19 cellular contexts compared by ENCODE assay signal in the genomic region with DNA sequence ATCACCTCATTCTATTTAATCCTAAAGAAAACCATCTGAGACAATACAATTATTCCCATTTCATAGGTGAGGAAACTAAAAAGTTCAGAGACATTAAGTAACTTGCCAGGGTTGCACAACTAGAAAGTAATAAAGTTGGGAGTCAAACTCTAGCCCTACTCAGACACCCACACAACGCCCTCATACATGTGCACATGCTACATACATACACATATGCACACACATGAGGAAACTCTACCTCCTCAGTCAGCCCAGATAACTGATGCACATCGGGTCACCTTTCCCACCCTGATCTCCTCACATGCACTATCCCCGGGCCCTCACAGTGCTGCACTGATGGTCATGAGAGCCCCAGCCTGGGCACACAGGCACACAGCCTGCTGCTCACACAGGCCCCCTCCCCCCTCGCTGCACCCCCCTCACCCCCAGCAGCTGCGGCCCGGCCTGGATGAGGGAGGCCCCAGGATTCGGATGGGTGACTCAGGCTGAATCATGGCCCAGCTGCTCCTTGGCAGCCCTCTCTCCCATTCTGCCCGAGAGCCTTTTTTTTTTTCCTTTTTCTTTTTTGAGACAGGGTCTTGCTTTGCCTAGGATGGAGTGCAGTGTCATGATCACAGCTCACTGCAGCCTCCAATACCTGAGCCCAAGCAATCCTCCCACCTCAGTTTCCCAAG. TPM values are rescaled to one million over a fixed set of nuclear protein-coding genes. Genes with fewer than 3 reads are reported as not detected.
DNase-seq lines count a peak whose midpoint lies in the region; ATAC-seq and TF ChIP-seq lines count a peak whose summit lies in the region.
"Had no signal": no experiment of that assay in that cellular context is flagged by ENCODE, and none has a peak within 500 bp of the region (broad histone marks: within the 10 kb centered on the region; RNA-seq: fewer than 3 reads in every experiment).

No MANE protein-coding gene starts in this region.

- H3K36me3 Mint-ChIP-seq in chondrocyte (ENCODE audit: low read depth) = no peaks in the 10 kb centered on the region
- no peaks in the 10 kb centered on the region for H3K36me3 Mint-ChIP-seq in activated naive CD8-positive, alpha-beta T cell treated with anti-CD3 and anti-CD28 coated beads, Interleukin-2, amount 50 U/mL, for 24 hours (ENCODE audit: low read depth)
- H3K36me3 Mint-ChIP-seq in activated naive CD8-positive, alpha-beta T cell treated with anti-CD3 and anti-CD28 coated beads for 36 hours = no peaks in the 10 kb centered on the region

- H3K36me3 ChIP-seq in PC-3 (ENCODE audit: low read depth, low read length) = no peaks in the 10 kb centered on the region
- no peaks in the 10 kb centered on the region for H3K36me3 ChIP-seq in osteoblast (ENCODE audit: insufficient read depth, low read length)
- no peaks in the 10 kb centered on the region for H3K36me3 ChIP-seq in A673 (ENCODE audit: insufficient read depth, low read length, poor library complexity, severe bottlenecking)

- CTCF ChIA-PET in PC-3 (lab: Charles Lee) (interaction anchor here (0.7 to 0.9 kb wide), 2 partner anchors 15 to 46 kb away, joined by 5 to 7 read pairs; partner anchors contain the start of genes EIF4E1B and SNCB), A673 (lab: Charles Lee) (interaction anchor here (0.6 kb wide), 1 partner anchor 174 kb away, joined by 9 read pairs; no protein-coding TSS in a partner anchor)

- H3K4me2 ChIP-seq in PC-3 (ENCODE audit: low read length) = peak overlapping the region; percentile 32; the same call in 1 of the 2 replicates
- H3K4me2 ChIP-seq in osteoblast (ENCODE audit: insufficient read depth, low read length) = no peak overlapping the region

- POLR2A ChIA-PET in PC-3 (lab: Charles Lee; ENCODE audit: unreplicated experiment) (no interaction called here), A673 (lab: Charles Lee; ENCODE audit: low non-redundant PET) (no interaction called here)

- no peak for TF ChIP-seq CTCF in PC-3 (conservative IDR thresholded peaks at IDR 0.05; ENCODE audit: low read depth, low read length)
- TF ChIP-seq CTCF in chondrocyte (IDR thresholded peaks at IDR 0.05) = no peak
- no peak for TF ChIP-seq CTCF in osteoblast (IDR thresholded peaks at IDR 0.05; ENCODE audit: extremely low read depth, low read depth, low read length)
- TF ChIP-seq CTCF in A673 (conservative IDR thresholded peaks at IDR 0.05; ENCODE audit: low read depth, low read length) = no peak

- no peaks in the 10 kb centered on the region for H4K20me1 ChIP-seq in PC-3 (ENCODE audit: low read length)
- no peaks in the 10 kb centered on the region for H4K20me1 ChIP-seq in osteoblast (ENCODE audit: insufficient read depth, low read length)

- peak; percentile 89 for DNase-seq in GM03348 (ENCODE audit: low spot score)
- DNase-seq in PC-3 = peak; percentile 79
- DNase-seq in chondrocyte (ENCODE audit: low spot score) = no peak
- DNase-seq in osteoblast (ENCODE audit: insufficient read length, low spot score, missing footprints) = peak; percentile 99
- no peak for DNase-seq in A673 (ENCODE audit: low spot score)
- DNase-seq in activated naive CD8-positive, alpha-beta T cell treated with anti-CD3 and anti-CD28 coated beads, Interleukin-2, amount 50 U/mL, for 24 hours = no peak
- no peak for DNase-seq in activated naive CD8-positive, alpha-beta T cell treated with anti-CD3 and anti-CD28 coated beads for 36 hours
- no peak for DNase-seq in stimulated activated CD4-positive, alpha-beta T cell treated with anti-CD3 and anti-CD28 coated beads, Interleukin-15, amount 100 ng/mL, for 24 hours
- DNase-seq: activated CD4-positive, alpha-beta T cell treated with anti-CD3 and anti-CD28 coated beads for 36 hours; activated T-cell treated with anti-CD3 and anti-CD28 coated beads, Interleukin-2, amount 50 U/mL, for 48 hours; Caco-2; cerebellar nuclear complex; glutamatergic neuron; Karpas-422; stimulated activated naive CD4-positive, alpha-beta T cell had no signal

- no peak overlapping the region for H3K4me3 Mint-ChIP-seq in chondrocyte (ENCODE audit: unreplicated experiment)
- H3K4me3 Mint-ChIP-seq in activated naive CD8-positive, alpha-beta T cell treated with anti-CD3 and anti-CD28 coated beads, Interleukin-2, amount 50 U/mL, for 24 hours = no peak overlapping the region
- no peak overlapping the region for H3K4me3 Mint-ChIP-seq in activated naive CD8-positive, alpha-beta T cell treated with anti-CD3 and anti-CD28 coated beads for 36 hours
- H3K4me3 Mint-ChIP-seq: activated CD4-positive, alpha-beta T cell treated with anti-CD3 and anti-CD28 coated beads for 36 hours had no signal

- H3K9me2 ChIP-seq in PC-3 (replicated peaks; ENCODE audit: low read length) = no peaks in the 10 kb centered on the region

- H2AFZ ChIP-seq in PC-3 (ENCODE audit: low read length) (no peak overlapping the region), osteoblast (ENCODE audit: low read length) (no peak overlapping the region)

- no peaks in the 10 kb centered on the region for H3F3A ChIP-seq in PC-3 (ENCODE audit: low read length, unreplicated experiment)

- no peaks in the 10 kb centered on the region for H3K9me3 Mint-ChIP-seq in chondrocyte (ENCODE audit: low read depth)
- no peaks in the 10 kb centered on the region for H3K9me3 Mint-ChIP-seq in activated naive CD8-positive, alpha-beta T cell treated with anti-CD3 and anti-CD28 coated beads, Interleukin-2, amount 50 U/mL, for 24 hours
- no peaks in the 10 kb centered on the region for H3K9me3 Mint-ChIP-seq in activated naive CD8-positive, alpha-beta T cell treated with anti-CD3 and anti-CD28 coated beads for 36 hours

- H3K27ac Mint-ChIP-seq in chondrocyte (ENCODE audit: unreplicated experiment) = peak overlapping the region; percentile 32
- no peak overlapping the region for H3K27ac Mint-ChIP-seq in activated naive CD8-positive, alpha-beta T cell treated with anti-CD3 and anti-CD28 coated beads, Interleukin-2, amount 50 U/mL, for 24 hours
- H3K27ac Mint-ChIP-seq in activated naive CD8-positive, alpha-beta T cell treated with anti-CD3 and anti-CD28 coated beads for 36 hours = no peak overlapping the region
- H3K27ac Mint-ChIP-seq: activated CD4-positive, alpha-beta T cell treated with anti-CD3 and anti-CD28 coated beads for 36 hours had no signal

- H3K4me1 ChIP-seq in PC-3 (ENCODE audit: insufficient read depth, low read length) (peaks cover 22% of the 10 kb centered on the region), osteoblast (ENCODE audit: insufficient read depth, low read length) (peaks cover 22% of the 10 kb centered on the region), A673 (ENCODE audit: insufficient read depth, low read length, poor library complexity, severe bottlenecking) (peaks cover 4% of the 10 kb centered on the region)

- H3K79me2 ChIP-seq in PC-3 (ENCODE audit: low read length) (no peaks in the 10 kb centered on the region), osteoblast (ENCODE audit: insufficient read depth, low read length) (no peaks in the 10 kb centered on the region)

- H3K4me1 Mint-ChIP-seq in chondrocyte (ENCODE audit: low read depth) = peaks cover 13% of the 10 kb centered on the region
- peaks cover 19% of the 10 kb centered on the region for H3K4me1 Mint-ChIP-seq in activated naive CD8-positive, alpha-beta T cell treated with anti-CD3 and anti-CD28 coated beads, Interleukin-2, amount 50 U/mL, for 24 hours
- peaks cover 5% of the 10 kb centered on the region for H3K4me1 Mint-ChIP-seq in activated naive CD8-positive, alpha-beta T cell treated with anti-CD3 and anti-CD28 coated beads for 36 hours

- H3K27me3 ChIP-seq in PC-3 (ENCODE audit: low read length) (peaks cover 6% of the 10 kb centered on the region), osteoblast (ENCODE audit: insufficient read depth, low read length) (peaks cover 32% of the 10 kb centered on the region), A673 (replicated peaks; ENCODE audit: insufficient read depth, low read depth, low read length, poor library complexity) (peaks cover 5% of the 10 kb centered on the region)

- peaks cover 22% of the 10 kb centered on the region for H3K27me3 Mint-ChIP-seq in chondrocyte (ENCODE audit: low read depth)
- peaks cover 74% of the 10 kb centered on the region for H3K27me3 Mint-ChIP-seq in activated naive CD8-positive, alpha-beta T cell treated with anti-CD3 and anti-CD28 coated beads, Interleukin-2, amount 50 U/mL, for 24 hours
- peaks cover 66% of the 10 kb centered on the region for H3K27me3 Mint-ChIP-seq in activated naive CD8-positive, alpha-beta T cell treated with anti-CD3 and anti-CD28 coated beads for 36 hours

- no peak overlapping the region for H3K4me3 ChIP-seq in PC-3 (ENCODE audit: low read length)
- no peak overlapping the region for H3K4me3 ChIP-seq in osteoblast (ENCODE audit: insufficient read depth, low read length)
- H3K4me3 ChIP-seq in A673 (ENCODE audit: low read depth, low read length, poor library complexity, severe bottlenecking) = no peak overlapping the region
- H3K4me3 ChIP-seq: SK-N-MC had no signal

- H3K27ac ChIP-seq in PC-3 (ENCODE audit: low read length) (no peak overlapping the region), osteoblast (ENCODE audit: low read depth, low read length) (no peak overlapping the region), A673 (ENCODE audit: low read depth, low read length, poor library complexity, severe bottlenecking) (no peak overlapping the region)
- H3K27ac ChIP-seq: SK-N-MC had no signal

- no peak overlapping the region for H3K9ac ChIP-seq in PC-3 (ENCODE audit: low read length)

- intact Hi-C loops in PC-3 (cut with micrococcal nuclease) (no loop called here), A673 (cut with micrococcal nuclease; ENCODE audit: unreplicated experiment) (loop anchor here (5.0 kb wide), 2 partner anchors 43 to 198 kb away; partner anchors contain the start of gene CLTB)

- BruUV-seq in PC-3 (replicated peaks; lab: Mats Ljungman, UMichigan) = no TSS peak
- no TSS peak for BruUV-seq in A673 (replicated peaks; lab: Mats Ljungman, UMichigan)

- H3K9me3 ChIP-seq in PC-3 (ENCODE audit: low read length) (no peaks in the 10 kb centered on the region), osteoblast (ENCODE audit: low read depth, low read length) (no peaks in the 10 kb centered on the region), A673 (ENCODE audit: low read depth, low read length, poor library complexity, severe bottlenecking) (no peaks in the 10 kb centered on the region)
- H3K9me3 ChIP-seq: Caco-2 had no signal

- ATAC-seq in PC-3 = peak; percentile 86
- ATAC-seq in activated naive CD8-positive, alpha-beta T cell treated with anti-CD3 and anti-CD28 coated beads, Interleukin-2, amount 50 U/mL, for 24 hours = no peak
- ATAC-seq: activated CD4-positive, alpha-beta T cell treated with anti-CD3 and anti-CD28 coated beads for 36 hours had no signal

RNA-seq across cellular contexts. Expression of gene GPRIN1, which starts 5.0 kb away (rescaled TPM):
- 18.7 and 19.9 TPM in 2 replicates for total RNA-seq in PC-3 (2014; rRNA removed)
- total RNA-seq in chondrocyte = 1.7 to 2.9 TPM (median 2.1 TPM) in 3 replicates
- total RNA-seq in osteoblast = 1.8 TPM in 2 replicates
- total RNA-seq in A673 (2021) = 16.7 and 18.9 TPM in 2 replicates
- total RNA-seq in activated naive CD8-positive, alpha-beta T cell treated with anti-CD3 and anti-CD28 coated beads for 36 hours = 1 to 10 TPM; 1.5 to 1.7 TPM

RNA-seq across cellular contexts. Expression of gene SNCB, which starts 15.4 kb away (rescaled TPM):
- total RNA-seq in PC-3 (2014; rRNA removed) (2.1 and 8.6 TPM in 2 replicates), chondrocyte (0.45 to 0.95 TPM in 2 of 3 replicates, not detected in the other), osteoblast (not detected in 2 replicates), A673 (2021) (not detected in 2 replicates)
- total RNA-seq in activated naive CD8-positive, alpha-beta T cell treated with anti-CD3 and anti-CD28 coated beads for 36 hours = under 1 TPM; 0.46 to 0.80 TPM
- total RNA-seq: Caco-2, liver, omental fat pad had no signal

RNA-seq across cellular contexts. Expression of gene EIF4E1B, which starts 15.5 kb away (rescaled TPM):
- total RNA-seq in PC-3 (2014; rRNA removed) = not detected in 2 replicates
- not detected in 3 replicates for total RNA-seq in chondrocyte
- not detected in 2 replicates for total RNA-seq in osteoblast
- total RNA-seq in A673 (2021) = not detected in 2 replicates
- total RNA-seq in activated naive CD8-positive, alpha-beta T cell treated with anti-CD3 and anti-CD28 coated beads for 36 hours = not detected
- total RNA-seq: activated CD4-positive, alpha-beta T cell treated with anti-CD3 and anti-CD28 coated beads for 36 hours; Caco-2; liver; NCI-H460; omental fat pad had no signal

RNA-seq across cellular contexts. Expression of gene TSPAN17, which starts 32.3 kb away (rescaled TPM):
- 47.3 and 56.3 TPM in 2 replicates for total RNA-seq in PC-3 (2014; rRNA removed)
- 40.8 to 49.8 TPM (median 48.0 TPM) in 3 replicates for total RNA-seq in chondrocyte
- 26.1 and 33.6 TPM in 2 replicates for total RNA-seq in osteoblast
- 23.3 and 27.8 TPM in 2 replicates for total RNA-seq in A673 (2021)
- 10 to 100 TPM; 25.3 to 28.6 TPM for total RNA-seq in activated naive CD8-positive, alpha-beta T cell treated with anti-CD3 and anti-CD28 coated beads for 36 hours

Comparison
In these comparisons a context has a peak if more than half of its experiments do, and no peak if none do; other contexts are left out.
1. DNase-seq: peak in GM03348 (single experiment), PC-3 (single experiment) and osteoblast (single experiment); none in chondrocyte (single experiment), A673 (single experiment), activated naive CD8-positive, alpha-beta T cell treated with anti-CD3 and anti-CD28 coated beads, Interleukin-2, amount 50 U/mL, for 24 hours (single experiment), activated naive CD8-positive, alpha-beta T cell treated with anti-CD3 and anti-CD28 coated beads for 36 hours (single experiment) and stimulated activated CD4-positive, alpha-beta T cell treated with anti-CD3 and anti-CD28 coated beads, Interleukin-15, amount 100 ng/mL, for 24 hours (single experiment).